Comparison of ENCODE assay signal across 15 cellular contexts in genomic region chr2:240790370-240791210, GRCh38. TPM values are rescaled to one million over a fixed set of nuclear protein-coding genes. Genes with fewer than 3 reads are reported as not detected.
"Had no signal": no experiment of that assay in that cellular context is flagged by ENCODE, and none has a peak within 500 bp of the region (broad histone marks: within the 10 kb centered on the region; RNA-seq: fewer than 3 reads in every experiment).

No MANE protein-coding gene starts in this region.

- H3K4me1 ChIP-seq: stomach had no signal

- H3K4me3 ChIP-seq: stomach, thoracic aorta had no signal

- H3K9me3 Mint-ChIP-seq: activated CD4-positive, alpha-beta T cell treated with anti-CD3 and anti-CD28 coated beads, Interleukin-2, amount 10 ng/mL, durations not matched to agents 7 days and 5 days; activated naive CD8-positive, alpha-beta T cell treated with anti-CD3 and anti-CD28 coated beads, Interleukin-2, amount 10 ng/mL, durations not matched to agents 7 days and 5 days; activated T-cell treated with anti-CD3 and anti-CD28 coated beads, Interleukin-2, amount 50 U/mL, for 24 hours had no signal

- DNase-seq: activated CD4-positive, alpha-beta T cell treated with anti-CD3 and anti-CD28 coated beads, Interleukin-2, amount 10 ng/mL, durations not matched to agents 7 days and 5 days; activated gamma-delta T cell; activated naive CD8-positive, alpha-beta T cell treated with anti-CD3 and anti-CD28 coated beads, Interleukin-2, amount 10 ng/mL, durations not matched to agents 7 days and 5 days; activated T-cell treated with anti-CD3 and anti-CD28 coated beads, Interleukin-2, amount 50 U/mL, for 24 hours; cortex of kidney; erythroblast; left colon; nucleus accumbens; SK-N-SH; stimulated activated CD4-positive, alpha-beta T cell treated with anti-CD3 and anti-CD28 coated beads, Interleukin-4, amount 100 ng/mL, for 4 hours; stomach; WERI-Rb-1 had no signal

- H3K27ac Mint-ChIP-seq: activated CD4-positive, alpha-beta T cell treated with anti-CD3 and anti-CD28 coated beads, Interleukin-2, amount 10 ng/mL, durations not matched to agents 7 days and 5 days; activated naive CD8-positive, alpha-beta T cell treated with anti-CD3 and anti-CD28 coated beads, Interleukin-2, amount 10 ng/mL, durations not matched to agents 7 days and 5 days; activated T-cell treated with anti-CD3 and anti-CD28 coated beads, Interleukin-2, amount 50 U/mL, for 24 hours had no signal

- H3K4me3 Mint-ChIP-seq: activated CD4-positive, alpha-beta T cell treated with anti-CD3 and anti-CD28 coated beads, Interleukin-2, amount 10 ng/mL, durations not matched to agents 7 days and 5 days; activated naive CD8-positive, alpha-beta T cell treated with anti-CD3 and anti-CD28 coated beads, Interleukin-2, amount 10 ng/mL, durations not matched to agents 7 days and 5 days; activated T-cell treated with anti-CD3 and anti-CD28 coated beads, Interleukin-2, amount 50 U/mL, for 24 hours had no signal

- H3K9me3 ChIP-seq: SK-N-SH, stomach, thoracic aorta had no signal

- ATAC-seq: left colon had no signal

- H3K27me3 Mint-ChIP-seq: activated CD4-positive, alpha-beta T cell treated with anti-CD3 and anti-CD28 coated beads, Interleukin-2, amount 10 ng/mL, durations not matched to agents 7 days and 5 days; activated T-cell treated with anti-CD3 and anti-CD28 coated beads, Interleukin-2, amount 50 U/mL, for 24 hours had no signal

- H3K4me1 Mint-ChIP-seq: activated CD4-positive, alpha-beta T cell treated with anti-CD3 and anti-CD28 coated beads, Interleukin-2, amount 10 ng/mL, durations not matched to agents 7 days and 5 days; activated naive CD8-positive, alpha-beta T cell treated with anti-CD3 and anti-CD28 coated beads, Interleukin-2, amount 10 ng/mL, durations not matched to agents 7 days and 5 days had no signal

- H3K27ac ChIP-seq: RWPE1, stomach, thoracic aorta, WERI-Rb-1 had no signal

- H3K4me2 ChIP-seq: SK-N-SH had no signal

- H3K9ac ChIP-seq: SK-N-SH had no signal

- H3K36me3 ChIP-seq: stomach, thoracic aorta had no signal

- H3K36me3 Mint-ChIP-seq: activated naive CD8-positive, alpha-beta T cell treated with anti-CD3 and anti-CD28 coated beads, Interleukin-2, amount 10 ng/mL, durations not matched to agents 7 days and 5 days had no signal

RNA-seq across cellular contexts. Expression of gene KIF1A, which starts 29.4 kb away (rescaled TPM):
- total RNA-seq: mesenteric fat pad had no signal
